In genomic region chr22:19666663-19667593, GRCh38 we compare ENCODE assay signal across 1 cellular context.
A peak's percentile ranks its signal among the peaks of the same experiment; 100 is the strongest.
TF ChIP-seq lines count a peak whose summit lies in the region.

No MANE protein-coding gene starts in this region.

TF ChIP-seq in K562, 482 proteins besides CTCF, POLR2A, EP300 and RAD21 (continued from another document):
- TF ChIP-seq ZBTB5 (IDR thresholded peaks at IDR 0.05) (peak; percentile 94), NR1H2 (CRISPR knock-in tag; IDR thresholded peaks at IDR 0.05) (peak; percentile 73; the same call in 1 of the 2 replicates), ETV5 (CRISPR knock-in tag; IDR thresholded peaks at IDR 0.05; ENCODE audit: low read depth) (peak; percentile 35; the same call in 1 of the 2 replicates), BCLAF1 (IDR thresholded peaks at IDR 0.05; ENCODE audit: borderline replicate concordance in 1 of 2, control insufficient read depth in 1 of 2, low read depth in 2 of 2, low read length in 1 of 2) (no peak), HDAC8 (tag; IDR thresholded peaks at IDR 0.05) (0 out of 2 replicates have a peak, but pooled peaks have one; percentile 25), ZFP91 (CRISPR knock-in tag; IDR thresholded peaks at IDR 0.05) (peak; percentile 73), THRB (CRISPR knock-in tag; conservative IDR thresholded peaks at IDR 0.05) (no peak), HINFP (tag; conservative IDR thresholded peaks at IDR 0.05; ENCODE audit: low read depth) (peak; percentile 98), UBTF (IDR thresholded peaks at IDR 0.05; ENCODE audit: borderline replicate concordance in 1 of 2, low read depth in 2 of 2, low read length in 2 of 2) (0 out of 4 replicates have a peak, but pooled peaks of 1 of the 2 experiments have one; percentile 64), ID3 (CRISPR knock-in tag; IDR thresholded peaks at IDR 0.05) (no peak), ID3 (tag; IDR thresholded peaks at IDR 0.05) (peak; percentile 84)
